In genomic region chr4:121227254-121227867, GRCh38 we compare ENCODE assay signal across 9 cellular contexts.
DNase-seq lines count a peak whose midpoint lies in the region; ATAC-seq and TF ChIP-seq lines count a peak whose summit lies in the region.
"Had no signal": no experiment of that assay in that cellular context is flagged by ENCODE, and none has a peak within 500 bp of the region (broad histone marks: within the 10 kb centered on the region; RNA-seq: fewer than 3 reads in every experiment).

No MANE protein-coding gene starts in this region.

- H3K9me3 Mint-ChIP-seq in CD4-positive, CD25-positive, alpha-beta regulatory T cell: peaks cover 0 to 3% (median 0%) of the 10 kb centered on the region in 7 donors
- no peaks in the 10 kb centered on the region for H3K9me3 Mint-ChIP-seq in activated B cell treated with CpG ODN at 0.5 μM for 24 hours

- no peaks in the 10 kb centered on the region for H3K36me3 ChIP-seq in CD4-positive, CD25-positive, alpha-beta regulatory T cell (ENCODE audit: control insufficient read depth, insufficient read depth, low read length)

- peak; percentile 34 to 55 for ATAC-seq in CD4-positive, CD25-positive, alpha-beta regulatory T cell (ENCODE audit: low read depth in 2 of 2)
- ATAC-seq in GM19023 (IDR thresholded peaks at IDR 0.05; ENCODE audit: unreplicated experiment): peak; percentile 72
- ATAC-seq in HG02938 (IDR thresholded peaks at IDR 0.05; ENCODE audit: unreplicated experiment): peak; percentile 88
- no peak for ATAC-seq in activated B cell treated with CpG ODN at 0.5 μM for 24 hours (ENCODE audit: low read depth)

- peak overlapping the region; percentile 58 for H3K27ac ChIP-seq in CD4-positive, CD25-positive, alpha-beta regulatory T cell (ENCODE audit: insufficient read depth, low read length, poor library complexity, severe bottlenecking)

- DNase-seq in CD4-positive, CD25-positive, alpha-beta regulatory T cell: peak in 2 of 3 donors; percentile 32 to 35
- no peak for DNase-seq in activated B cell treated with CpG ODN at 0.5 μM for 24 hours
- DNase-seq in amniotic stem cell (lab: John Stamatoyannopoulos, UW): no peak
- DNase-seq in COLO668 (lab: John Stamatoyannopoulos, UW; ENCODE audit: unreplicated experiment): no peak
- DNase-seq in ecto neural progenitor cell (ENCODE audit: low spot score): no peak
- DNase-seq in nucleus accumbens (lab: John Stamatoyannopoulos, UW): no peak
- DNase-seq: retina had no signal

- H3K27me3 ChIP-seq in CD4-positive, CD25-positive, alpha-beta regulatory T cell (ENCODE audit: control insufficient read depth, insufficient read depth, low read length): no peaks in the 10 kb centered on the region

- H3K27ac Mint-ChIP-seq in CD4-positive, CD25-positive, alpha-beta regulatory T cell: peak overlapping the region; percentile 87 to 90 (median 90)
- H3K27ac Mint-ChIP-seq in activated B cell treated with CpG ODN at 0.5 μM for 24 hours: no peak overlapping the region

- CTCF ChIA-PET in activated B cell treated with CpG ODN at 0.5 μM for 24 hours (lab: Charles Lee): no interaction called here

- H3K4me1 Mint-ChIP-seq in CD4-positive, CD25-positive, alpha-beta regulatory T cell: peaks cover 19 to 36% (median 30%) of the 10 kb centered on the region in 4 donors
- no peaks in the 10 kb centered on the region for H3K4me1 Mint-ChIP-seq in activated B cell treated with CpG ODN at 0.5 μM for 24 hours

- intact Hi-C loops in activated B cell treated with CpG ODN at 0.5 μM for 24 hours (cut with micrococcal nuclease): no loop called here

- H3K4me1 ChIP-seq in CD4-positive, CD25-positive, alpha-beta regulatory T cell (ENCODE audit: control insufficient read depth, insufficient read depth, low read length, poor library complexity, severe bottlenecking): peaks cover 26% of the 10 kb centered on the region

- peak overlapping the region; percentile 97 for H3K4me3 ChIP-seq in CD4-positive, CD25-positive, alpha-beta regulatory T cell (ENCODE audit: low read depth, low read length)

- TF ChIP-seq CTCF in activated B cell treated with CpG ODN at 0.5 μM for 24 hours (IDR thresholded peaks at IDR 0.05): no peak

- POLR2A ChIA-PET in activated B cell treated with CpG ODN at 0.5 μM for 24 hours (lab: Charles Lee): no interaction called here

- no peaks in the 10 kb centered on the region for H3K36me3 Mint-ChIP-seq in CD4-positive, CD25-positive, alpha-beta regulatory T cell
- H3K36me3 Mint-ChIP-seq in activated B cell treated with CpG ODN at 0.5 μM for 24 hours (ENCODE audit: low read depth): no peaks in the 10 kb centered on the region

- peak overlapping the region; percentile 75 to 93 (median 78) for H3K4me3 Mint-ChIP-seq in CD4-positive, CD25-positive, alpha-beta regulatory T cell
- peak overlapping the region; percentile 8 for H3K4me3 Mint-ChIP-seq in activated B cell treated with CpG ODN at 0.5 μM for 24 hours

- no peaks in the 10 kb centered on the region for H3K9me3 ChIP-seq in CD4-positive, CD25-positive, alpha-beta regulatory T cell (ENCODE audit: control insufficient read depth in 2 of 2, low read length in 2 of 2)

- H3K27me3 Mint-ChIP-seq in CD4-positive, CD25-positive, alpha-beta regulatory T cell: no peaks in the 10 kb centered on the region
- no peaks in the 10 kb centered on the region for H3K27me3 Mint-ChIP-seq in activated B cell treated with CpG ODN at 0.5 μM for 24 hours

Comparison
In these comparisons a context has a peak if more than half of its experiments do, and no peak if none do; other contexts are left out.
1. DNase-seq: peak in CD4-positive, CD25-positive, alpha-beta regulatory T cell (2 of 3); none in activated B cell treated with CpG ODN at 0.5 μM for 24 hours (single experiment), amniotic stem cell (single experiment), COLO668 (single experiment), ecto neural progenitor cell (single experiment) and nucleus accumbens (0 of 56).